Comparison of ENCODE assay signal across 1 cellular context in genomic region chr5:171781744-171782143, GRCh38.
TF ChIP-seq lines count a peak whose summit lies in the region.

No MANE protein-coding gene starts in this region.

TF ChIP-seq in K562, 482 proteins besides CTCF, POLR2A, EP300 and RAD21 (continued from another document):
- TF ChIP-seq MAFK (IDR thresholded peaks at IDR 0.05; ENCODE audit: low read length) (0 out of 2 replicates have a peak, but pooled peaks have one; percentile 9), MAFG (tag; conservative IDR thresholded peaks at IDR 0.05) (peak; percentile 67)
